In genomic region chr17:998111-998510, GRCh38 we compare ENCODE assay signal across 8 cellular contexts. TPM values are rescaled to one million over a fixed set of nuclear protein-coding genes. Genes with fewer than 3 reads are reported as not detected.
DNase-seq lines count a peak whose midpoint lies in the region; ATAC-seq and TF ChIP-seq lines count a peak whose summit lies in the region.

No MANE protein-coding gene starts in this region.

- peak overlapping the region; percentile 90 to 97 for H3K27ac Mint-ChIP-seq in effector memory CD8-positive, alpha-beta T cell

- H3K4me3 Mint-ChIP-seq in effector memory CD8-positive, alpha-beta T cell: peak overlapping the region; percentile 95 to 97

- peaks cover 53% of the 10 kb centered on the region for H3K36me3 Mint-ChIP-seq in effector memory CD8-positive, alpha-beta T cell (ENCODE audit: insufficient read depth)

- H3K4me3 ChIP-seq in DOHH2 (ENCODE audit: low read length) (peak overlapping the region; percentile 91), OCI-LY1 (ENCODE audit: low read depth, low read length, poor library complexity, severe bottlenecking) (peak overlapping the region; percentile 81), osteoblast (ENCODE audit: insufficient read depth, low read length) (peak overlapping the region; percentile 99)

- H2AFZ ChIP-seq in OCI-LY1 (ENCODE audit: low read length): no peak overlapping the region
- H2AFZ ChIP-seq in osteoblast (ENCODE audit: low read length): no peak overlapping the region

- TF ChIP-seq CTCF in DOHH2 (IDR thresholded peaks at IDR 0.05; ENCODE audit: low read depth, low read length, poor library complexity, severe bottlenecking) (no peak), OCI-LY1 (IDR thresholded peaks at IDR 0.05; ENCODE audit: low read length) (no peak), osteoblast (IDR thresholded peaks at IDR 0.05; ENCODE audit: extremely low read depth, low read depth, low read length) (no peak)

- H3K4me2 ChIP-seq in DOHH2 (ENCODE audit: low read length) (peak overlapping the region; percentile 62), OCI-LY1 (ENCODE audit: low read length) (peak overlapping the region; percentile 68), osteoblast (ENCODE audit: insufficient read depth, low read length) (peak overlapping the region; percentile 83)

- H3K36me3 ChIP-seq in DOHH2 (ENCODE audit: control insufficient read depth, low read length) (peaks cover 46% of the 10 kb centered on the region), OCI-LY1 (ENCODE audit: insufficient read depth, low read length) (peaks cover 35% of the 10 kb centered on the region), osteoblast (ENCODE audit: insufficient read depth, low read length) (peaks cover 36% of the 10 kb centered on the region)

- no peak for ATAC-seq in effector memory CD8-positive, alpha-beta T cell (replicated peaks)
- no peak for ATAC-seq in GM18867 (IDR thresholded peaks at IDR 0.05; ENCODE audit: unreplicated experiment)

- H3K27me3 Mint-ChIP-seq in effector memory CD8-positive, alpha-beta T cell: no peaks in the 10 kb centered on the region

- H3K27ac ChIP-seq in DOHH2 (ENCODE audit: low read depth, low read length): 0 out of 2 replicates have a peak overlapping the region, but pooled peaks have one; percentile 3
- no peak overlapping the region for H3K27ac ChIP-seq in OCI-LY1 (ENCODE audit: low read depth, low read length, poor library complexity, severe bottlenecking)
- H3K27ac ChIP-seq in osteoblast (ENCODE audit: low read depth, low read length): peak overlapping the region; percentile 96

- H3K9me3 ChIP-seq in DOHH2 (ENCODE audit: control insufficient read depth, insufficient read depth, low read length) (peaks cover 5% of the 10 kb centered on the region; the same call in 1 of the 2 replicates), OCI-LY1 (ENCODE audit: low read length) (peaks cover 5% of the 10 kb centered on the region; the same call in 1 of the 2 replicates), osteoblast (ENCODE audit: low read depth, low read length) (no peaks in the 10 kb centered on the region)

- H3K9me3 Mint-ChIP-seq in effector memory CD8-positive, alpha-beta T cell: peaks cover 0 to 15% of the 10 kb centered on the region in 2 donors

- peaks cover 29% of the 10 kb centered on the region for H3K79me2 ChIP-seq in DOHH2 (ENCODE audit: control insufficient read depth, low read length)
- no peaks in the 10 kb centered on the region for H3K79me2 ChIP-seq in OCI-LY1 (ENCODE audit: insufficient read depth, low read length)
- H3K79me2 ChIP-seq in osteoblast (ENCODE audit: insufficient read depth, low read length): peaks cover 26% of the 10 kb centered on the region

- H3K9me2 ChIP-seq in DOHH2 (replicated peaks; ENCODE audit: control insufficient read depth, low read length) (no peaks in the 10 kb centered on the region), OCI-LY1 (ENCODE audit: low read depth, low read length) (no peaks in the 10 kb centered on the region)

- peak overlapping the region; percentile 79; the same call in 1 of the 2 replicates for H3K9ac ChIP-seq in OCI-LY1 (ENCODE audit: low read length)

- H3K4me1 ChIP-seq in DOHH2 (ENCODE audit: control insufficient read depth, low read length) (peaks cover 22% of the 10 kb centered on the region), OCI-LY1 (ENCODE audit: insufficient read depth, low read length, severe bottlenecking) (peaks cover 9% of the 10 kb centered on the region), osteoblast (ENCODE audit: insufficient read depth, low read length) (peaks cover 39% of the 10 kb centered on the region)

- H3K27me3 ChIP-seq in DOHH2 (ENCODE audit: control insufficient read depth, low read length) (no peaks in the 10 kb centered on the region), OCI-LY1 (ENCODE audit: insufficient read depth, low read length) (no peaks in the 10 kb centered on the region), osteoblast (ENCODE audit: insufficient read depth, low read length) (no peaks in the 10 kb centered on the region)

- DNase-seq in effector memory CD8-positive, alpha-beta T cell: no peak
- no peak for DNase-seq in osteoblast (ENCODE audit: insufficient read length, low spot score, missing footprints)
- no peak for DNase-seq in NCI-H146 (lab: John Stamatoyannopoulos, UW)
- DNase-seq in SW480 (ENCODE audit: low spot score): no peak
- no peak for DNase-seq in NCI-H187 (lab: John Stamatoyannopoulos, UW)

- H3F3A ChIP-seq in DOHH2 (ENCODE audit: control insufficient read depth, insufficient read depth): peaks cover 27% of the 10 kb centered on the region
- H3F3A ChIP-seq in OCI-LY1 (ENCODE audit: insufficient read depth, low read length): no peaks in the 10 kb centered on the region

- H3K4me1 Mint-ChIP-seq in effector memory CD8-positive, alpha-beta T cell (ENCODE audit: low read depth in 2 of 2): peaks cover 20 to 22% of the 10 kb centered on the region in 2 donors

- peaks cover 18% of the 10 kb centered on the region; the same call in 1 of the 2 replicates for H4K20me1 ChIP-seq in DOHH2 (ENCODE audit: control insufficient read depth, insufficient read depth, low read depth, low read length)
- H4K20me1 ChIP-seq in OCI-LY1 (ENCODE audit: insufficient read depth, low read length): no peaks in the 10 kb centered on the region
- H4K20me1 ChIP-seq in osteoblast (ENCODE audit: insufficient read depth, low read length): peaks cover 43% of the 10 kb centered on the region

RNA-seq across cellular contexts. Expression of gene TIMM22, which starts 1.2 kb away (rescaled TPM):
- total RNA-seq in osteoblast: 10.5 and 10.6 TPM in 2 replicates

RNA-seq across cellular contexts. Expression of gene NXN, which starts 18.5 kb away (rescaled TPM):
- 60.7 and 68.8 TPM in 2 replicates for total RNA-seq in osteoblast
